In genomic region chr11:5129457-5129877, GRCh38 we compare ENCODE assay signal across 1 cellular context.
TF ChIP-seq lines count a peak whose summit lies in the region.

No MANE protein-coding gene starts in this region.

TF ChIP-seq in K562, 482 proteins besides CTCF, POLR2A, EP300 and RAD21 (continued from another document and continues in another):
- TF ChIP-seq, protein P1, sequence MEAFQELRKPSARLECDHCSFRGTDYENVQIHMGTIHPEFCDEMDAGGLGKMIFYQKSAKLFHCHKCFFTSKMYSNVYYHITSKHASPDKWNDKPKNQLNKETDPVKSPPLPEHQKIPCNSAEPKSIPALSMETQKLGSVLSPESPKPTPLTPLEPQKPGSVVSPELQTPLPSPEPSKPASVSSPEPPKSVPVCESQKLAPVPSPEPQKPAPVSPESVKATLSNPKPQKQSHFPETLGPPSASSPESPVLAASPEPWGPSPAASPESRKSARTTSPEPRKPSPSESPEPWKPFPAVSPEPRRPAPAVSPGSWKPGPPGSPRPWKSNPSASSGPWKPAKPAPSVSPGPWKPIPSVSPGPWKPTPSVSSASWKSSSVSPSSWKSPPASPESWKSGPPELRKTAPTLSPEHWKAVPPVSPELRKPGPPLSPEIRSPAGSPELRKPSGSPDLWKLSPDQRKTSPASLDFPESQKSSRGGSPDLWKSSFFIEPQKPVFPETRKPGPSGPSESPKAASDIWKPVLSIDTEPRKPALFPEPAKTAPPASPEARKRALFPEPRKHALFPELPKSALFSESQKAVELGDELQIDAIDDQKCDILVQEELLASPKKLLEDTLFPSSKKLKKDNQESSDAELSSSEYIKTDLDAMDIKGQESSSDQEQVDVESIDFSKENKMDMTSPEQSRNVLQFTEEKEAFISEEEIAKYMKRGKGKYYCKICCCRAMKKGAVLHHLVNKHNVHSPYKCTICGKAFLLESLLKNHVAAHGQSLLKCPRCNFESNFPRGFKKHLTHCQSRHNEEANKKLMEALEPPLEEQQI (IDR thresholded peaks at IDR 0.05), result 0 out of 2 replicates have a peak, but pooled peaks have one; percentile 13
- TF ChIP-seq DNMT1 (IDR thresholded peaks at IDR 0.05) (no peak), E2F1 (CRISPR knock-in tag; IDR thresholded peaks at IDR 0.05) (0 out of 2 replicates have a peak, but pooled peaks have one; percentile 37), TAL1 (IDR thresholded peaks at IDR 0.05) (peak; percentile 63), NCOA1 (IDR thresholded peaks at IDR 0.05; ENCODE audit: low read depth) (0 out of 2 replicates have a peak, but pooled peaks have one; percentile 17), TEAD4 (IDR thresholded peaks at IDR 0.05; ENCODE audit: low read length) (peak; percentile 74), TEAD4 (CRISPR knock-in tag; IDR thresholded peaks at IDR 0.05; ENCODE audit: borderline replicate concordance) (no peak), DMBX1 (CRISPR knock-in tag; IDR thresholded peaks at IDR 0.05; ENCODE audit: borderline replicate concordance) (peak; percentile 69; the same call in 1 of the 2 replicates), CEBPB (tag; IDR thresholded peaks at IDR 0.05) (peak; percentile 97), TCF3 (CRISPR knock-in tag; IDR thresholded peaks at IDR 0.05) (peak; percentile 71), GATA2 (CRISPR knock-in tag; IDR thresholded peaks at IDR 0.05) (peak; percentile 51), CTBP1 (IDR thresholded peaks at IDR 0.05; ENCODE audit: borderline replicate concordance) (peak; percentile 91), FUS (optimal IDR thresholded peaks at IDR 0.05; ENCODE audit: low read depth, low read length) (no peak), ATF4 (CRISPR knock-in tag; IDR thresholded peaks at IDR 0.05) (peak; percentile 85), ZNF589 (CRISPR knock-in tag; IDR thresholded peaks at IDR 0.05; ENCODE audit: low read depth) (peak; percentile 80; the same call in 1 of the 2 replicates), ATF1 (CRISPR knock-in tag; IDR thresholded peaks at IDR 0.05) (no peak), ATF1 (tag; IDR thresholded peaks at IDR 0.05) (peak; percentile 31; the same call in 1 of the 2 replicates), POLR2H (tag; IDR thresholded peaks at IDR 0.05; ENCODE audit: low read depth) (peak; percentile 63), RCOR1 (IDR thresholded peaks at IDR 0.05; ENCODE audit: borderline replicate concordance in 1 of 2, low read depth in 2 of 2, low read length in 2 of 2) (peak in 1 of 2 experiments; percentile 85; a peak in 1 of 4 replicates), EP400 (IDR thresholded peaks at IDR 0.05) (peak; percentile 69), KDM2B (CRISPR knock-in tag; IDR thresholded peaks at IDR 0.05) (no peak), KAT2B (IDR thresholded peaks at IDR 0.05; ENCODE audit: low read depth, low read length) (no peak), JUN (IDR thresholded peaks at IDR 0.05; ENCODE audit: borderline replicate concordance, low read depth, low read length) (peak; percentile 87), JUN (CRISPR knock-in tag; IDR thresholded peaks at IDR 0.05; ENCODE audit: borderline replicate concordance) (no peak), STAT6 (CRISPR knock-in tag; IDR thresholded peaks at IDR 0.05) (peak; percentile 55; the same call in 1 of the 2 replicates), TRIM24 (IDR thresholded peaks at IDR 0.05) (peak; percentile 83 to 88), ZNF583 (CRISPR knock-in tag; IDR thresholded peaks at IDR 0.05) (0 out of 2 replicates have a peak, but pooled peaks have one; percentile 32), KDM1A (IDR thresholded peaks at IDR 0.05) (0 out of 4 replicates have a peak, but pooled peaks of 1 of the 2 experiments have one; percentile 5), ARID3A (IDR thresholded peaks at IDR 0.05; ENCODE audit: borderline replicate concordance, low read depth, low read length) (peak; percentile 91), BACH1 (tag; IDR thresholded peaks at IDR 0.05) (peak; percentile 42; the same call in 1 of the 2 replicates), U2AF1 (optimal IDR thresholded peaks at IDR 0.05; ENCODE audit: low read depth, low read length) (no peak), NCOR1 (IDR thresholded peaks at IDR 0.05) (peak; percentile 29; the same call in 1 of the 2 replicates), SMAD4 (CRISPR knock-in tag; conservative IDR thresholded peaks at IDR 0.05) (0 out of 2 replicates have a peak, but pooled peaks have one; percentile 38), CXXC5 (CRISPR knock-in tag; IDR thresholded peaks at IDR 0.05) (0 out of 2 replicates have a peak, but pooled peaks have one; percentile 40)
- TF ChIP-seq, protein P2, sequence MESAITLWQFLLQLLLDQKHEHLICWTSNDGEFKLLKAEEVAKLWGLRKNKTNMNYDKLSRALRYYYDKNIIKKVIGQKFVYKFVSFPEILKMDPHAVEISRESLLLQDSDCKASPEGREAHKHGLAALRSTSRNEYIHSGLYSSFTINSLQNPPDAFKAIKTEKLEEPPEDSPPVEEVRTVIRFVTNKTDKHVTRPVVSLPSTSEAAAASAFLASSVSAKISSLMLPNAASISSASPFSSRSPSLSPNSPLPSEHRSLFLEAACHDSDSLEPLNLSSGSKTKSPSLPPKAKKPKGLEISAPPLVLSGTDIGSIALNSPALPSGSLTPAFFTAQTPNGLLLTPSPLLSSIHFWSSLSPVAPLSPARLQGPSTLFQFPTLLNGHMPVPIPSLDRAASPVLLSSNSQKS (CRISPR knock-in tag; IDR thresholded peaks at IDR 0.05), result no peak
- TF ChIP-seq, protein P3, sequence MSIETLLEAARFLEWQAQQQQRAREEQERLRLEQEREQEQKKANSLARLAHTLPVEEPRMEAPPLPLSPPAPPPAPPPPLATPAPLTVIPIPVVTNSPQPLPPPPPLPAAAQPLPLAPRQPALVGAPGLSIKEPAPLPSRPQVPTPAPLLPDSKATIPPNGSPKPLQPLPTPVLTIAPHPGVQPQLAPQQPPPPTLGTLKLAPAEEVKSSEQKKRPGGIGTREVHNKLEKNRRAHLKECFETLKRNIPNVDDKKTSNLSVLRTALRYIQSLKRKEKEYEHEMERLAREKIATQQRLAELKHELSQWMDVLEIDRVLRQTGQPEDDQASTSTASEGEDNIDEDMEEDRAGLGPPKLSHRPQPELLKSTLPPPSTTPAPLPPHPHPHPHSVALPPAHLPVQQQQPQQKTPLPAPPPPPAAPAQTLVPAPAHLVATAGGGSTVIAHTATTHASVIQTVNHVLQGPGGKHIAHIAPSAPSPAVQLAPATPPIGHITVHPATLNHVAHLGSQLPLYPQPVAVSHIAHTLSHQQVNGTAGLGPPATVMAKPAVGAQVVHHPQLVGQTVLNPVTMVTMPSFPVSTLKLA (conservative IDR thresholded peaks at IDR 0.05), result peak in 1 of 2 experiments; percentile 54; a peak in 2 of 4 replicates
- TF ChIP-seq, protein P4, sequence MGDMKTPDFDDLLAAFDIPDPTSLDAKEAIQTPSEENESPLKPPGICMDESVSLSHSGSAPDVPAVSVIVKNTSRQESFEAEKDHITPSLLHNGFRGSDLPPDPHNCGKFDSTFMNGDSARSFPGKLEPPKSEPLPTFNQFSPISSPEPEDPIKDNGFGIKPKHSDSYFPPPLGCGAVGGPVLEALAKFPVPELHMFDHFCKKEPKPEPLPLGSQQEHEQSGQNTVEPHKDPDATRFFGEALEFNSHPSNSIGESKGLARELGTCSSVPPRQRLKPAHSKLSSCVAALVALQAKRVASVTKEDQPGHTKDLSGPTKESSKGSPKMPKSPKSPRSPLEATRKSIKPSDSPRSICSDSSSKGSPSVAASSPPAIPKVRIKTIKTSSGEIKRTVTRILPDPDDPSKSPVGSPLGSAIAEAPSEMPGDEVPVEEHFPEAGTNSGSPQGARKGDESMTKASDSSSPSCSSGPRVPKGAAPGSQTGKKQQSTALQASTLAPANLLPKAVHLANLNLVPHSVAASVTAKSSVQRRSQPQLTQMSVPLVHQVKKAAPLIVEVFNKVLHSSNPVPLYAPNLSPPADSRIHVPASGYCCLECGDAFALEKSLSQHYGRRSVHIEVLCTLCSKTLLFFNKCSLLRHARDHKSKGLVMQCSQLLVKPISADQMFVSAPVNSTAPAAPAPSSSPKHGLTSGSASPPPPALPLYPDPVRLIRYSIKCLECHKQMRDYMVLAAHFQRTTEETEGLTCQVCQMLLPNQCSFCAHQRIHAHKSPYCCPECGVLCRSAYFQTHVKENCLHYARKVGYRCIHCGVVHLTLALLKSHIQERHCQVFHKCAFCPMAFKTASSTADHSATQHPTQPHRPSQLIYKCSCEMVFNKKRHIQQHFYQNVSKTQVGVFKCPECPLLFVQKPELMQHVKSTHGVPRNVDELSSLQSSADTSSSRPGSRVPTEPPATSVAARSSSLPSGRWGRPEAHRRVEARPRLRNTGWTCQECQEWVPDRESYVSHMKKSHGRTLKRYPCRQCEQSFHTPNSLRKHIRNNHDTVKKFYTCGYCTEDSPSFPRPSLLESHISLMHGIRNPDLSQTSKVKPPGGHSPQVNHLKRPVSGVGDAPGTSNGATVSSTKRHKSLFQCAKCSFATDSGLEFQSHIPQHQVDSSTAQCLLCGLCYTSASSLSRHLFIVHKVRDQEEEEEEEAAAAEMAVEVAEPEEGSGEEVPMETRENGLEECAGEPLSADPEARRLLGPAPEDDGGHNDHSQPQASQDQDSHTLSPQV (IDR thresholded peaks at IDR 0.05), result peak; percentile 59; the same call in 1 of the 2 replicates
- TF ChIP-seq, protein P5, sequence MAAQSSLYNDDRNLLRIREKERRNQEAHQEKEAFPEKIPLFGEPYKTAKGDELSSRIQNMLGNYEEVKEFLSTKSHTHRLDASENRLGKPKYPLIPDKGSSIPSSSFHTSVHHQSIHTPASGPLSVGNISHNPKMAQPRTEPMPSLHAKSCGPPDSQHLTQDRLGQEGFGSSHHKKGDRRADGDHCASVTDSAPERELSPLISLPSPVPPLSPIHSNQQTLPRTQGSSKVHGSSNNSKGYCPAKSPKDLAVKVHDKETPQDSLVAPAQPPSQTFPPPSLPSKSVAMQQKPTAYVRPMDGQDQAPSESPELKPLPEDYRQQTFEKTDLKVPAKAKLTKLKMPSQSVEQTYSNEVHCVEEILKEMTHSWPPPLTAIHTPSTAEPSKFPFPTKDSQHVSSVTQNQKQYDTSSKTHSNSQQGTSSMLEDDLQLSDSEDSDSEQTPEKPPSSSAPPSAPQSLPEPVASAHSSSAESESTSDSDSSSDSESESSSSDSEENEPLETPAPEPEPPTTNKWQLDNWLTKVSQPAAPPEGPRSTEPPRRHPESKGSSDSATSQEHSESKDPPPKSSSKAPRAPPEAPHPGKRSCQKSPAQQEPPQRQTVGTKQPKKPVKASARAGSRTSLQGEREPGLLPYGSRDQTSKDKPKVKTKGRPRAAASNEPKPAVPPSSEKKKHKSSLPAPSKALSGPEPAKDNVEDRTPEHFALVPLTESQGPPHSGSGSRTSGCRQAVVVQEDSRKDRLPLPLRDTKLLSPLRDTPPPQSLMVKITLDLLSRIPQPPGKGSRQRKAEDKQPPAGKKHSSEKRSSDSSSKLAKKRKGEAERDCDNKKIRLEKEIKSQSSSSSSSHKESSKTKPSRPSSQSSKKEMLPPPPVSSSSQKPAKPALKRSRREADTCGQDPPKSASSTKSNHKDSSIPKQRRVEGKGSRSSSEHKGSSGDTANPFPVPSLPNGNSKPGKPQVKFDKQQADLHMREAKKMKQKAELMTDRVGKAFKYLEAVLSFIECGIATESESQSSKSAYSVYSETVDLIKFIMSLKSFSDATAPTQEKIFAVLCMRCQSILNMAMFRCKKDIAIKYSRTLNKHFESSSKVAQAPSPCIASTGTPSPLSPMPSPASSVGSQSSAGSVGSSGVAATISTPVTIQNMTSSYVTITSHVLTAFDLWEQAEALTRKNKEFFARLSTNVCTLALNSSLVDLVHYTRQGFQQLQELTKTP (IDR thresholded peaks at IDR 0.05; ENCODE audit: low read depth in 1 of 2, partially characterized antibody in 2 of 2), result peak in 1 of 2 experiments; percentile 81
